10 cellular contexts compared by ENCODE assay signal in the genomic region with DNA sequence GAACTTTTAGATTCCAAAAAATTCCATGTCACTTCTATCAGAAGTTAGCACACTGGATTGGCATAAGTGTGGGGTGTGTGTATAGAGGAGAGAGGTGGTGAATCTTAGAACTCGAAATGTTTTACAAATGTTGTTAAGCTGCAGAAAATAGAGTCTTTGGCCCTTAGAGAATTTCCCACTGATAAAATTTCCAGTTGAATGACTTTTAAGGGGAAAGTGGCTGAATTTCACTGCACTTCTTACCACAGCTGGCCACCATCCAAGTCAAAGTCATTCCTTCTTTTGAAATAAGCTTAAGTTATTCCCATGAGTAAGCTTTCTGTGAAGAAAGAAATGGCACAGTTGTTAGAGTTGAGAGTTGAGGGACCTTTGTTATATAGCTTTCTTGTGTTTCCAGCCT. TPM values are rescaled to one million over a fixed set of nuclear protein-coding genes. Genes with fewer than 3 reads are reported as not detected.
DNase-seq lines count a peak whose midpoint lies in the region; ATAC-seq and TF ChIP-seq lines count a peak whose summit lies in the region.
"Had no signal": no experiment of that assay in that cellular context is flagged by ENCODE, and none has a peak within 500 bp of the region (broad histone marks: within the 10 kb centered on the region; RNA-seq: fewer than 3 reads in every experiment).

No MANE protein-coding gene starts in this region.

- 35 to 62% methylated on average over 1 of the region's 1 CpG for WGBS in upper lobe of left lung, 2 donors

- no peaks in the 10 kb centered on the region for H3K4me1 ChIP-seq in breast epithelium
- H3K4me1 ChIP-seq in ascending aorta, result peaks cover 6 to 59% of the 10 kb centered on the region in 2 donors
- peaks cover 28 to 55% (median 35%) of the 10 kb centered on the region in 4 donors for H3K4me1 ChIP-seq in upper lobe of left lung

- intact Hi-C loops in MCF 10A (cut with micrococcal nuclease) (no loop called here), breast epithelium (cut with DNase I; ENCODE audit: low total_unique reads) (no loop called here), ascending aorta (cut with DNase I) (no loop called here)

- ATAC-seq in upper lobe of left lung (ENCODE audit: low FRiP score in 2 of 2), result peak in 1 of 2 donors; percentile 53
- ATAC-seq in activated CD8-positive, alpha-beta memory T cell treated with anti-CD3 and anti-CD28 coated beads, Interleukin-2, amount 10 ng/mL, durations not matched to agents 7 days and 5 days, result no peak
- no peak for ATAC-seq in HG03139 (IDR thresholded peaks at IDR 0.05; ENCODE audit: unreplicated experiment)
- no peak for ATAC-seq in GM19467 (IDR thresholded peaks at IDR 0.05; ENCODE audit: unreplicated experiment)
- ATAC-seq: mucosa of descending colon had no signal

- no peaks in the 10 kb centered on the region for H3K9me3 Mint-ChIP-seq in MCF 10A (ENCODE audit: unreplicated experiment)
- no peaks in the 10 kb centered on the region for H3K9me3 Mint-ChIP-seq in activated CD8-positive, alpha-beta memory T cell treated with anti-CD3 and anti-CD28 coated beads, Interleukin-2, amount 10 ng/mL, durations not matched to agents 7 days and 5 days (ENCODE audit: low read depth)

- peak; percentile 83 for DNase-seq in MCF 10A (ENCODE audit: unreplicated experiment)
- DNase-seq in breast epithelium (ENCODE audit: low spot score in 2 of 2), result no peak
- peak in 1 of 2 donors; percentile 71 for DNase-seq in ascending aorta (ENCODE audit: low spot score in 2 of 2)
- DNase-seq in kidney glomerular epithelial cell (lab: John Stamatoyannopoulos, UW), result peak; percentile 73
- peak in 1 of 2 donors; percentile 43 for DNase-seq in upper lobe of left lung
- DNase-seq in activated CD8-positive, alpha-beta memory T cell treated with anti-CD3 and anti-CD28 coated beads, Interleukin-2, amount 10 ng/mL, durations not matched to agents 7 days and 5 days, result no peak
- DNase-seq: activated gamma-delta T cell had no signal

- TF ChIP-seq POLR2A in breast epithelium (IDR thresholded peaks at IDR 0.05) (no peak), upper lobe of left lung (IDR thresholded peaks at IDR 0.05) (no peak)

- H3K36me3 ChIP-seq in breast epithelium, result no peaks in the 10 kb centered on the region
- no peaks in the 10 kb centered on the region for H3K36me3 ChIP-seq in ascending aorta
- peaks cover 0 to 2% (median 0%) of the 10 kb centered on the region in 4 donors for H3K36me3 ChIP-seq in upper lobe of left lung

- no peak overlapping the region for H3K4me3 Mint-ChIP-seq in MCF 10A (ENCODE audit: unreplicated experiment)
- H3K4me3 Mint-ChIP-seq in activated CD8-positive, alpha-beta memory T cell treated with anti-CD3 and anti-CD28 coated beads, Interleukin-2, amount 10 ng/mL, durations not matched to agents 7 days and 5 days, result no peak overlapping the region

- H3K27me3 ChIP-seq in breast epithelium, result no peaks in the 10 kb centered on the region
- H3K27me3 ChIP-seq in ascending aorta, result no peaks in the 10 kb centered on the region
- H3K27me3 ChIP-seq in upper lobe of left lung, result no peaks in the 10 kb centered on the region

- peaks cover 40% of the 10 kb centered on the region for H3K36me3 Mint-ChIP-seq in MCF 10A (ENCODE audit: insufficient read depth, unreplicated experiment)
- peaks cover 5% of the 10 kb centered on the region for H3K36me3 Mint-ChIP-seq in activated CD8-positive, alpha-beta memory T cell treated with anti-CD3 and anti-CD28 coated beads, Interleukin-2, amount 10 ng/mL, durations not matched to agents 7 days and 5 days

- CTCF ChIA-PET in MCF 10A (lab: Yijun Ruan, JAX), result interaction anchor here (0.9 to 2.3 kb wide), 6 partner anchors 12 to 163 kb away, joined by 3 to 9 read pairs (median 4); no protein-coding TSS in a partner anchor
- CTCF ChIA-PET in activated CD8-positive, alpha-beta memory T cell treated with anti-CD3 and anti-CD28 coated beads, Interleukin-2, amount 10 ng/mL, durations not matched to agents 7 days and 5 days (lab: Charles Lee), result interaction anchor here (0.9 to 1.4 kb wide), 3 partner anchors 14 to 91 kb away, joined by 3 to 4 read pairs (median 3); partner anchors contain the start of gene VCL

- BruUV-seq in MCF 10A (replicated peaks; lab: Mats Ljungman, UMichigan), result no TSS peak

- H3K4me3 ChIP-seq in breast epithelium (no peak overlapping the region), ascending aorta (peak overlapping the region in 1 of 2 donors; percentile 1), upper lobe of left lung (no peak overlapping the region)
- H3K4me3 ChIP-seq: mucosa of descending colon had no signal

- H3K27ac Mint-ChIP-seq in MCF 10A (ENCODE audit: low read depth, unreplicated experiment), result peak overlapping the region; percentile 57
- H3K27ac Mint-ChIP-seq in activated CD8-positive, alpha-beta memory T cell treated with anti-CD3 and anti-CD28 coated beads, Interleukin-2, amount 10 ng/mL, durations not matched to agents 7 days and 5 days, result no peak overlapping the region

- POLR2A ChIA-PET in MCF 10A (lab: Yijun Ruan, JAX), result interaction anchor here (0.6 to 8.9 kb wide), 11 partner anchors 10 to 92 kb away, joined by 3 to 103 read pairs (median 4); partner anchors contain the start of gene VCL

- no peaks in the 10 kb centered on the region for H3K9me3 ChIP-seq in breast epithelium
- H3K9me3 ChIP-seq in ascending aorta, result no peaks in the 10 kb centered on the region
- H3K9me3 ChIP-seq in upper lobe of left lung, result no peaks in the 10 kb centered on the region
- H3K9me3 ChIP-seq: mucosa of descending colon had no signal

- H3K4me1 Mint-ChIP-seq in MCF 10A (ENCODE audit: insufficient read depth, unreplicated experiment), result peaks cover 26% of the 10 kb centered on the region
- peaks cover 37% of the 10 kb centered on the region for H3K4me1 Mint-ChIP-seq in activated CD8-positive, alpha-beta memory T cell treated with anti-CD3 and anti-CD28 coated beads, Interleukin-2, amount 10 ng/mL, durations not matched to agents 7 days and 5 days

- no peaks in the 10 kb centered on the region for H3K27me3 Mint-ChIP-seq in MCF 10A (ENCODE audit: insufficient read depth, unreplicated experiment)
- H3K27me3 Mint-ChIP-seq in activated CD8-positive, alpha-beta memory T cell treated with anti-CD3 and anti-CD28 coated beads, Interleukin-2, amount 10 ng/mL, durations not matched to agents 7 days and 5 days, result no peaks in the 10 kb centered on the region

- no peak for TF ChIP-seq EP300 in upper lobe of left lung (IDR thresholded peaks at IDR 0.05)

- TF ChIP-seq CTCF in MCF 10A (IDR thresholded peaks at IDR 0.05; ENCODE audit: unreplicated experiment) (no peak), breast epithelium (IDR thresholded peaks at IDR 0.05) (no peak), ascending aorta (IDR thresholded peaks at IDR 0.05) (no peak), upper lobe of left lung (IDR thresholded peaks at IDR 0.05) (no peak)

- H3K27ac ChIP-seq in breast epithelium (peak overlapping the region in 1 of 2 donors; percentile 3), ascending aorta (peak overlapping the region; percentile 30 to 53), upper lobe of left lung (peak overlapping the region; percentile 8 to 62 (median 21))

RNA-seq across cellular contexts. Expression of gene VCL, which starts 13.8 kb away (rescaled TPM):
- 90.2 and 90.9 TPM in 2 replicates for total RNA-seq in MCF 10A (2022)
- total RNA-seq in breast epithelium, result 10 to 100 TPM; 73.1 to 95.0 (median 77.6) TPM
- total RNA-seq in ascending aorta, result 333 TPM
- 100 to 1,000 TPM in 5 of 6 donors, 10 to 100 TPM in 1; 76.5 to 214 (median 133) TPM for total RNA-seq in upper lobe of left lung
- total RNA-seq in activated CD8-positive, alpha-beta memory T cell treated with anti-CD3 and anti-CD28 coated beads, Interleukin-2, amount 10 ng/mL, durations not matched to agents 7 days and 5 days, result 10 to 100 TPM; 19.8 to 28.4 TPM

Comparison
In these comparisons a context has a peak if more than half of its experiments do, and no peak if none do; other contexts are left out.
1. DNase-seq: peak in MCF 10A (single experiment) and kidney glomerular epithelial cell (single experiment); none in breast epithelium (0 of 2) and activated CD8-positive, alpha-beta memory T cell treated with anti-CD3 and anti-CD28 coated beads, Interleukin-2, amount 10 ng/mL, durations not matched to agents 7 days and 5 days (single experiment).